Comparison of ENCODE assay signal across 8 cellular contexts in the genomic region with DNA sequence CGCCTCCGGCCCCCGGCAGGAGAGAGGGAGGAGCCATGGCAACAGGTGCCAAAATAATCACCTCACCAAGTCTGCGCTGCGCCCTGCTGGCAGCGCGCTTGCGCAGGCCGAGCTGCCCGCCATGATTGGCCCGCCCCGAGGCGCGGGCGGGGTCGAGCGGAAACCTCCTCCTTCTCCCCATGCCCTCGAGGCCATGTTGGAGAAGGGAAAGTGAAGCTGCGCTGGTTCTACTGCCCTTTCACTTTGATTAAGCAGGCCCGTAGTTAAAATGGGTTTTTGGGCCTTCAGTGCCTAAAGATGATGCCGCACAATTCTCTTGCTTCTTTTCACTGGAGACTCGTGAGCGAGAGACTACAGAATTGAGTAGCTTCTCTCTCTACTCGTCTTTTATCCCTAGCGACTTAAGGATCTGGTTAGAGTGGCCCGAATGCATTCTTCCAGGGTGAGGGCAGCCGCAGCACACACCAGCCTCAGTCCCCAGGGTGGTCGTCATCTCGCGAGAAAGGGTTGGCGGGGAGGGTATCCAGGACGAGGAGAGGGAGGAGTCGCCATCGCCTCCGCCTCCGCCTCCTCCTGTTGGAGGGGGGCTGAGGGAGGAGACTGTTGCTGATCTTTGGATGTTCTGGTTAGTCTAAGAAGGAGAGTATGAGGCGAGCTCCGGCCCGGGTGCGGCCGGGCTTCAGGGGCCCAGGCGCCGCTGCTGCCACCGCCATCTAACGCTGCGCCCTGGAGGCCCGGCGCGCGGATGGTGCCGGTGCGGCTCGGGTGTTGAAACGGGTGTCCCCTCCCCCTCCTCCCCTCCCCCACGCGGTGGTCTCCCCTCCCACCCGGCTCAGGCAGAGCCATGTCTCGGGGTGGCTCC. TPM values are rescaled to one million over a fixed set of nuclear protein-coding genes. Genes with fewer than 3 reads are reported as not detected.
DNase-seq lines count a peak whose midpoint lies in the region; ATAC-seq and TF ChIP-seq lines count a peak whose summit lies in the region.

A gene with protein sequence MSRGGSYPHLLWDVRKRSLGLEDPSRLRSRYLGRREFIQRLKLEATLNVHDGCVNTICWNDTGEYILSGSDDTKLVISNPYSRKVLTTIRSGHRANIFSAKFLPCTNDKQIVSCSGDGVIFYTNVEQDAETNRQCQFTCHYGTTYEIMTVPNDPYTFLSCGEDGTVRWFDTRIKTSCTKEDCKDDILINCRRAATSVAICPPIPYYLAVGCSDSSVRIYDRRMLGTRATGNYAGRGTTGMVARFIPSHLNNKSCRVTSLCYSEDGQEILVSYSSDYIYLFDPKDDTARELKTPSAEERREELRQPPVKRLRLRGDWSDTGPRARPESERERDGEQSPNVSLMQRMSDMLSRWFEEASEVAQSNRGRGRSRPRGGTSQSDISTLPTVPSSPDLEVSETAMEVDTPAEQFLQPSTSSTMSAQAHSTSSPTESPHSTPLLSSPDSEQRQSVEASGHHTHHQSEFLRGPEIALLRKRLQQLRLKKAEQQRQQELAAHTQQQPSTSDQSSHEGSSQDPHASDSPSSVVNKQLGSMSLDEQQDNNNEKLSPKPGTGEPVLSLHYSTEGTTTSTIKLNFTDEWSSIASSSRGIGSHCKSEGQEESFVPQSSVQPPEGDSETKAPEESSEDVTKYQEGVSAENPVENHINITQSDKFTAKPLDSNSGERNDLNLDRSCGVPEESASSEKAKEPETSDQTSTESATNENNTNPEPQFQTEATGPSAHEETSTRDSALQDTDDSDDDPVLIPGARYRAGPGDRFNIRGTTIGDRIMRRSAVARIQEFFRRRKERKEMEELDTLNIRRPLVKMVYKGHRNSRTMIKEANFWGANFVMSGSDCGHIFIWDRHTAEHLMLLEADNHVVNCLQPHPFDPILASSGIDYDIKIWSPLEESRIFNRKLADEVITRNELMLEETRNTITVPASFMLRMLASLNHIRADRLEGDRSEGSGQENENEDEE (plus strand): TSS at position 616 of the 862 bp plus-strand sequence. CDS start 229 bp downstream, at position 845.

- in situ Hi-C loops in ACHN (cut with HindIII; ENCODE audit: low pct_ligation_motif_present, low pct_unique_long_range_greater_than_20kb, low sequenced_read_pairs) = no loop called here
- in situ Hi-C loops in mammary epithelial cell (cut with MboI; ENCODE audit: low sequenced_read_pairs in 2 of 2) = loop anchor here in 1 of 2 donors (25.0 kb wide), 1 partner anchor 224 kb away; a partner anchor contains a TSS

- H3K79me2 ChIP-seq in mammary epithelial cell (ENCODE audit: insufficient read depth, low read length) = peaks cover 86% of the 10 kb centered on the region

- no peaks in the 10 kb centered on the region for H3K9me3 ChIP-seq in WERI-Rb-1 (ENCODE audit: severe bottlenecking)
- no peaks in the 10 kb centered on the region for H3K9me3 ChIP-seq in mammary epithelial cell (replicated peaks; ENCODE audit: insufficient read depth, low read length)
- H3K9me3 ChIP-seq in iPS-20b (ENCODE audit: insufficient read depth, low read depth, low read length) = no peaks in the 10 kb centered on the region

- H3K4me3 ChIP-seq in WERI-Rb-1 (ENCODE audit: low read depth, low read length) = peak within 1 kb of the TSS; percentile 54
- peak within 1 kb of the TSS; percentile 47 to 94 (median 93) for H3K4me3 ChIP-seq in mammary epithelial cell (replicated peaks in 1 of 3; ENCODE audit: insufficient read depth in 1 of 3, low read depth in 2 of 3, low read length in 3 of 3)
- H3K4me3 ChIP-seq in iPS-20b (ENCODE audit: low read length) = peak within 1 kb of the TSS; percentile 95
- H3K4me3 ChIP-seq in skin epidermis = peak within 1 kb of the TSS; percentile 57 to 100 (median 88)

- ATAC-seq in GM18873 (IDR thresholded peaks at IDR 0.05; ENCODE audit: low FRiP score, unreplicated experiment) = peak; percentile 71
- peak; percentile 72 for ATAC-seq in HG03139 (IDR thresholded peaks at IDR 0.05; ENCODE audit: unreplicated experiment)

- H3K9ac ChIP-seq in mammary epithelial cell (ENCODE audit: insufficient read depth, low read length) = peak within 1 kb of the TSS; percentile 94
- peak within 1 kb of the TSS; percentile 100 for H3K9ac ChIP-seq in iPS-20b (ENCODE audit: low read depth, low read length)

- H3K4me1 ChIP-seq in mammary epithelial cell (ENCODE audit: insufficient read depth, low read length) (no peaks in the 10 kb centered on the region), iPS-20b (ENCODE audit: insufficient read depth, low read length) (peaks cover 13% of the 10 kb centered on the region; the same call in 1 of the 2 replicates)

- intact Hi-C loops in mammary epithelial cell (cut with micrococcal nuclease) = loop anchor here (2.0 to 10.0 kb wide), 5 partner anchors 114 to 291 kb away; a partner anchor contains a TSS

- peak; percentile 99 for DNase-seq in ACHN
- peak; percentile 99 for DNase-seq in NCI-H2227 (lab: John Stamatoyannopoulos, UW; ENCODE audit: unreplicated experiment)
- peak; percentile 89 for DNase-seq in WERI-Rb-1
- peak; percentile 99 for DNase-seq in mammary epithelial cell

- H2AFZ ChIP-seq in mammary epithelial cell (ENCODE audit: low read depth, low read length) = peak within 1 kb of the TSS; percentile 85

- H3K27ac ChIP-seq in WERI-Rb-1 (peak within 1 kb of the TSS; percentile 97), mammary epithelial cell (ENCODE audit: insufficient read depth, low read depth, low read length) (peak within 1 kb of the TSS; percentile 91), iPS-20b (ENCODE audit: low read length) (peak within 1 kb of the TSS; percentile 97), skin epidermis (peak within 1 kb of the TSS; percentile 71 to 98 (median 95))

- dilution Hi-C loops in mammary epithelial cell (cut with HindIII; ENCODE audit: low sequenced_read_pairs) = no loop called here

- H3K36me3 ChIP-seq in WERI-Rb-1 = no peaks in the 10 kb centered on the region
- H3K36me3 ChIP-seq in mammary epithelial cell (ENCODE audit: insufficient read depth, low read length) = no peaks in the 10 kb centered on the region
- no peaks in the 10 kb centered on the region for H3K36me3 ChIP-seq in iPS-20b (ENCODE audit: insufficient read depth, low read depth, low read length)

- H4K20me1 ChIP-seq in mammary epithelial cell (ENCODE audit: insufficient read depth, low read length) = no peaks in the 10 kb centered on the region

- WGBS in mammary epithelial cell (ENCODE audit: low coverage, missing lambda C conversion rate) = 1% methylated on average over 26 of the region's 58 CpGs

- CTCF ChIA-PET in mammary epithelial cell (lab: Charles Lee; ENCODE audit: low non-redundant PET) = interaction anchor here (0.7 kb wide), 1 partner anchor 745 kb away, joined by 3 read pairs; no protein-coding TSS in a partner anchor

- TF ChIP-seq CTCF in WERI-Rb-1 (IDR thresholded peaks at IDR 0.05; ENCODE audit: low read depth, low read length) = no peak
- no peak for TF ChIP-seq CTCF in mammary epithelial cell (conservative IDR thresholded peaks at IDR 0.05 in 1 of 2, IDR thresholded peaks at IDR 0.05 in 1 of 2; ENCODE audit: extremely low read depth in 1 of 2, insufficient read depth in 1 of 2, low read depth in 1 of 2, low read length in 2 of 2)

- peak within 1 kb of the TSS; percentile 77 for H3K4me2 ChIP-seq in mammary epithelial cell (ENCODE audit: insufficient read depth, low read depth, low read length)

- no TSS peak for BruUV-seq in mammary epithelial cell (replicated peaks; lab: Mats Ljungman, UMichigan)

- H3K27me3 ChIP-seq in WERI-Rb-1 (ENCODE audit: insufficient read depth, low read depth, severe bottlenecking) (no peaks in the 10 kb centered on the region), mammary epithelial cell (ENCODE audit: insufficient read depth, low read length) (no peaks in the 10 kb centered on the region), iPS-20b (ENCODE audit: insufficient read depth, low read length) (no peaks in the 10 kb centered on the region)

RNA-seq across cellular contexts. Expression of the gene that starts here (rescaled TPM):
- total RNA-seq in mammary epithelial cell = 10 to 100 TPM; 53.1 to 76.7 TPM
- polyA plus RNA-seq in mammary epithelial cell = 68.7 TPM
- polyA minus RNA-seq in mammary epithelial cell = 97.7 TPM

Comparison
In these comparisons a context has a peak if more than half of its experiments do, and no peak if none do; other contexts are left out.
1. Peak in every context shown above with its lines: DNase-seq, ATAC-seq, H3K4me3 ChIP-seq and H3K27ac ChIP-seq.